1 cellular context compared by ENCODE assay signal in the genomic region with DNA sequence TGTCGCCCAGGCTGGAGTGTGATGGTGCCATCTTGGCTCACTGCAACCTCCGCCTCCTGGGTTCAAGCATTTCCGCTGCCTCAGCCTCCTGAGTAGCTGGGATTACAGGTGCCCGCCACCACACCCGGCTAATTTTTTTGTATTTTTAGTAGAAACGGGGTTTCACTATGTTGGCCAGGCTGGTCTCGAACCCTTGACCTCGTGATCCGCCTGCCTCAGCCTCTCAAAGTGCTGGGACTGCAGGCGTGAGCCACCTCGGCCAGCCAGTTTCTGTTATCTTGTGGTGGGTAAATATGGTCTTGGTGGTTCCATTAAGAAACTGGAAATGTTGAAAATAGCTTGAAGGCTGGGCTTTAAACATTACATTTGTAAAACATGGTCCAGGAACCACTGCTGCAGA.
TF ChIP-seq lines count a peak whose summit lies in the region.

No MANE protein-coding gene starts in this region.

TF ChIP-seq in K562, 482 proteins besides CTCF, POLR2A, EP300 and RAD21:
- TF ChIP-seq ZNF121 (CRISPR knock-in tag; conservative IDR thresholded peaks at IDR 0.05): peak; percentile 58
